ENCODE assay signal across 1 cellular context in genomic region chr6:74939309-74939708, GRCh38.
TF ChIP-seq lines count a peak whose summit lies in the region.

No MANE protein-coding gene starts in this region.

TF ChIP-seq in IMR-90, 13 proteins besides CTCF, POLR2A, EP300 and RAD21:
- no peak for TF ChIP-seq USF2 (IDR thresholded peaks at IDR 0.05; ENCODE audit: low read depth, low read length)
- no peak for TF ChIP-seq CEBPB (IDR thresholded peaks at IDR 0.05; ENCODE audit: low read depth, low read length)
- no peak for TF ChIP-seq MAFK (IDR thresholded peaks at IDR 0.05; ENCODE audit: low read depth, low read length)
- TF ChIP-seq ELK1 (IDR thresholded peaks at IDR 0.05; ENCODE audit: borderline replicate concordance, low read depth, low read length): no peak
- TF ChIP-seq CHD1 (IDR thresholded peaks at IDR 0.05; ENCODE audit: low read depth, low read length): no peak
- no peak for TF ChIP-seq MAZ (IDR thresholded peaks at IDR 0.05; ENCODE audit: borderline replicate concordance, low read depth, low read length)
- no peak for TF ChIP-seq RFX5 (IDR thresholded peaks at IDR 0.05; ENCODE audit: low read depth, low read length)
- TF ChIP-seq MXI1 (IDR thresholded peaks at IDR 0.05; ENCODE audit: borderline replicate concordance, low read depth, low read length): no peak
- no peak for TF ChIP-seq FOS (IDR thresholded peaks at IDR 0.05; ENCODE audit: low read depth, low read length)
- TF ChIP-seq RCOR1 (IDR thresholded peaks at IDR 0.05; ENCODE audit: insufficient replicate concordance, low read length): no peak
- no peak for TF ChIP-seq NFE2L2 (IDR thresholded peaks at IDR 0.05; ENCODE audit: low read depth, low read length)
- TF ChIP-seq BHLHE40 (IDR thresholded peaks at IDR 0.05; ENCODE audit: low read depth, low read length): no peak
- no peak for TF ChIP-seq SMC3 (IDR thresholded peaks at IDR 0.05; ENCODE audit: low read depth, low read length)
